ENCODE assay signal across 14 cellular contexts in the genomic region with DNA sequence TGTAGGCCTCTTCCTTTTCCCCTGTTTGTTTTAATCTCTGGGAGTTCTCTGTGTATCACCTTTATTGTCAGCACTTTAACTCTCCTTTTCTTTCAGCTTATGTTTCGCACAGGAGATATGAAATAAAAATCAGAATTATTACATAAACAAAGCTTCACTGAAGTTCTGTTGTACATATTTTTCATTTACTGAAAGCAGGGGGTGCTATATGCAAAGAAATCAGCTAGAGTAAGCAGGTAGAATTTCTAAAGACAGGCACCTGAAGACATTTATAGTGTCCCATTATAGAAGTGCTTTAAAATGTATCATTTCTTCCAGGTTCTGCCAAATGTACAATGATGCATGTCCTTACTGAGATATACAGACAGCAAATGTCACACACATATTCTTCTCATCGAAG.
A peak's percentile ranks its signal among the peaks of the same experiment; 100 is the strongest.
DNase-seq lines count a peak whose midpoint lies in the region; TF ChIP-seq lines count a peak whose summit lies in the region.
"Had no signal": no experiment of that assay in that cellular context is flagged by ENCODE, and none has a peak within 500 bp of the region (broad histone marks: within the 10 kb centered on the region; RNA-seq: fewer than 3 reads in every experiment).

No MANE protein-coding gene starts in this region.

- H3K4me1 Mint-ChIP-seq in Caco-2 (ENCODE audit: low read depth, unreplicated experiment): peaks cover 7% of the 10 kb centered on the region
- H3K4me1 Mint-ChIP-seq: central memory CD8-positive, alpha-beta T cell had no signal

- H3K9me3 ChIP-seq in Caco-2 (no peaks in the 10 kb centered on the region), hepatocyte (ENCODE audit: low read depth) (no peaks in the 10 kb centered on the region)
- H3K9me3 ChIP-seq: HAP-1, thyroid gland had no signal

- H3K27me3 ChIP-seq in Caco-2 (replicated peaks; ENCODE audit: control insufficient read depth, insufficient read depth, low read length) (no peaks in the 10 kb centered on the region), hepatocyte (no peaks in the 10 kb centered on the region)
- H3K27me3 ChIP-seq: thyroid gland had no signal

- no TSS peak for BruUV-seq in Caco-2 (replicated peaks; lab: Mats Ljungman, UMichigan)

- WGBS in hepatocyte (ENCODE audit: low lambda C conversion rate, missing lambda C conversion rate): 87% methylated on average over 2 of the region's 2 CpGs

- no peak overlapping the region for H3K27ac ChIP-seq in hepatocyte
- H3K27ac ChIP-seq: thyroid gland had no signal

- CTCF ChIA-PET in Caco-2 (lab: Charles Lee): no interaction called here

- H3K27ac Mint-ChIP-seq in Caco-2 (ENCODE audit: unreplicated experiment): no peak overlapping the region
- H3K27ac Mint-ChIP-seq: CD4-positive, alpha-beta T cell had no signal

- H2AFZ ChIP-seq in hepatocyte: no peak overlapping the region

- H3K9me3 Mint-ChIP-seq in Caco-2 (ENCODE audit: unreplicated experiment): no peaks in the 10 kb centered on the region

- no peaks in the 10 kb centered on the region for H3K9me2 ChIP-seq in hepatocyte (replicated peaks; ENCODE audit: insufficient read depth)

- no peaks in the 10 kb centered on the region for H3K27me3 Mint-ChIP-seq in Caco-2 (ENCODE audit: insufficient read depth, unreplicated experiment)
- H3K27me3 Mint-ChIP-seq: CD4-positive, alpha-beta T cell; central memory CD8-positive, alpha-beta T cell had no signal

- no peaks in the 10 kb centered on the region for H3K36me3 ChIP-seq in Caco-2 (ENCODE audit: control insufficient read depth, insufficient read depth, low read length)
- no peaks in the 10 kb centered on the region for H3K36me3 ChIP-seq in hepatocyte (replicated peaks; ENCODE audit: insufficient read depth, low read depth)
- H3K36me3 ChIP-seq: HAP-1, thyroid gland had no signal

- intact Hi-C loops in Caco-2 (cut with micrococcal nuclease; ENCODE audit: unreplicated experiment): no loop called here

- H3K4me1 ChIP-seq in Caco-2 (peaks cover 3% of the 10 kb centered on the region; the same call in 1 of the 2 replicates), hepatocyte (ENCODE audit: insufficient read depth) (peaks cover 5% of the 10 kb centered on the region)
- H3K4me1 ChIP-seq: HAP-1, thyroid gland had no signal

- H3K79me2 ChIP-seq in hepatocyte: no peaks in the 10 kb centered on the region

- TF ChIP-seq CTCF in Caco-2 (IDR thresholded peaks at IDR 0.05; ENCODE audit: insufficient read depth in 1 of 2, low read depth in 1 of 2, low read length in 1 of 2, severe bottlenecking in 1 of 2, unreplicated experiment in 1 of 2): peak; percentile 23 to 28
- TF ChIP-seq CTCF in hepatocyte (IDR thresholded peaks at IDR 0.05; ENCODE audit: poor library complexity): peak; percentile 60

- no peak overlapping the region for H3K4me2 ChIP-seq in hepatocyte

- no peaks in the 10 kb centered on the region for H3K36me3 Mint-ChIP-seq in Caco-2 (ENCODE audit: insufficient read depth, unreplicated experiment)

- no peaks in the 10 kb centered on the region for H4K20me1 ChIP-seq in hepatocyte (ENCODE audit: insufficient read depth, poor library complexity, severe bottlenecking)

- H3K4me3 Mint-ChIP-seq in Caco-2 (ENCODE audit: unreplicated experiment): no peak overlapping the region
- H3K4me3 Mint-ChIP-seq: CD4-positive, alpha-beta T cell; central memory CD8-positive, alpha-beta T cell had no signal

- POLR2A ChIA-PET in Caco-2 (lab: Charles Lee): no interaction called here

- H3K4me3 ChIP-seq in Caco-2 (ENCODE audit: low read depth, low read length) (no peak overlapping the region), hepatocyte (no peak overlapping the region)
- H3K4me3 ChIP-seq: HAP-1, thyroid gland had no signal

- DNase-seq in Caco-2: no peak
- peak; percentile 14 for DNase-seq in NCI-H1417 treated with DMSO at 0.1 percent for 48 hours (lab: John Stamatoyannopoulos, UW)
- peak; percentile 13 for DNase-seq in SHP77 treated with DMSO at 0.1 percent for 48 hours (lab: John Stamatoyannopoulos, UW)
- no peak for DNase-seq in hepatocyte (ENCODE audit: low spot score)
- no peak for DNase-seq in activated naive CD4-positive, alpha-beta T cell treated with Interleukin-2 at 50 U/mL for 16 hours
- DNase-seq in effector CD4-positive, alpha-beta T cell: no peak
- DNase-seq in GM19238 (ENCODE audit: insufficient read length, low spot score): no peak
- no peak for DNase-seq in retina
- DNase-seq: CD4-positive, alpha-beta T cell; RPMI8226; stimulated activated CD4-positive, alpha-beta T cell treated with anti-CD3 and anti-CD28 coated beads, Interleukin-4, amount 100 ng/mL, for 1 hour; thyroid gland had no signal

Comparison
In these comparisons a context has a peak if more than half of its experiments do, and no peak if none do; other contexts are left out.
1. DNase-seq: peak in NCI-H1417 treated with DMSO at 0.1 percent for 48 hours (single experiment) and SHP77 treated with DMSO at 0.1 percent for 48 hours (single experiment); none in Caco-2 (0 of 2), hepatocyte (single experiment), activated naive CD4-positive, alpha-beta T cell treated with Interleukin-2 at 50 U/mL for 16 hours (single experiment), effector CD4-positive, alpha-beta T cell (single experiment), GM19238 (single experiment) and retina (single experiment).